Comparison of ENCODE assay signal across 22 cellular contexts in genomic region chr17:77877674-77878355, GRCh38.
"Had no signal": no experiment of that assay in that cellular context is flagged by ENCODE, and none has a peak within 500 bp of the region (broad histone marks: within the 10 kb centered on the region; RNA-seq: fewer than 3 reads in every experiment).

No MANE protein-coding gene starts in this region.

- H3K36me3 Mint-ChIP-seq: natural killer cell had no signal

- H3K4me3 Mint-ChIP-seq: activated CD4-positive, alpha-beta memory T cell treated with anti-CD3 and anti-CD28 coated beads, Interleukin-2, amount 10 ng/mL, durations not matched to agents 7 days and 5 days; activated naive CD8-positive, alpha-beta T cell; activated T-cell treated with anti-CD3 and anti-CD28 coated beads, Interleukin-2, amount 50 U/mL, for 4 hours; central memory CD8-positive, alpha-beta T cell; memory B cell; natural killer cell; stimulated activated naive CD8-positive, alpha-beta T cell treated with anti-CD3 and anti-CD28 coated beads, Interleukin-15, amount 100 ng/mL, for 72 hours had no signal

- H3K4me3 ChIP-seq: esophagus squamous epithelium, left lung, mucosa of descending colon, ovary, testis, upper lobe of left lung had no signal

- H3K27ac Mint-ChIP-seq: activated CD4-positive, alpha-beta memory T cell treated with anti-CD3 and anti-CD28 coated beads, Interleukin-2, amount 10 ng/mL, durations not matched to agents 7 days and 5 days; activated naive CD8-positive, alpha-beta T cell; memory B cell; natural killer cell; stimulated activated naive CD8-positive, alpha-beta T cell treated with anti-CD3 and anti-CD28 coated beads, Interleukin-15, amount 100 ng/mL, for 72 hours had no signal

- H3K27me3 Mint-ChIP-seq: activated naive CD8-positive, alpha-beta T cell; central memory CD8-positive, alpha-beta T cell; stimulated activated naive CD8-positive, alpha-beta T cell treated with anti-CD3 and anti-CD28 coated beads, Interleukin-15, amount 100 ng/mL, for 72 hours had no signal

- H3K27me3 ChIP-seq: ovary, testis, upper lobe of left lung had no signal

- DNase-seq: activated CD4-positive, alpha-beta memory T cell treated with anti-CD3 and anti-CD28 coated beads, Interleukin-2, amount 10 ng/mL, durations not matched to agents 7 days and 5 days; activated effector memory CD4-positive, alpha-beta T cell treated with anti-CD3 and anti-CD28 coated beads, Interleukin-2, amount 50 U/mL, for 16 hours; activated T-cell treated with anti-CD3 and anti-CD28 coated beads, Interleukin-2, amount 50 U/mL, for 4 hours; brain microvascular endothelial cell; cortex of kidney; effector CD4-positive, alpha-beta T cell; esophagus squamous epithelium; hippocampal formation; mucosa of descending colon; natural killer cell; ovary; stimulated activated naive CD8-positive, alpha-beta T cell treated with anti-CD3 and anti-CD28 coated beads, Interleukin-15, amount 100 ng/mL, for 72 hours; SW 1271; T1000; testis; upper lobe of left lung had no signal

- ATAC-seq: activated T-cell treated with anti-CD3 and anti-CD28 coated beads, Interleukin-2, amount 50 U/mL, for 4 hours; left lung; mucosa of descending colon; natural killer cell; sciatic nerve; stimulated activated naive CD8-positive, alpha-beta T cell treated with anti-CD3 and anti-CD28 coated beads, Interleukin-15, amount 100 ng/mL, for 72 hours had no signal

- H3K36me3 ChIP-seq: brain microvascular endothelial cell, esophagus squamous epithelium, left lung, ovary, upper lobe of left lung had no signal

- H3K9me3 ChIP-seq: mucosa of descending colon, testis had no signal

- H3K27ac ChIP-seq: brain microvascular endothelial cell, esophagus squamous epithelium, ovary, testis, upper lobe of left lung, VCaP had no signal
